Comparison of ENCODE assay signal across 9 cellular contexts in genomic region chr2:240569523-240569997, GRCh38. TPM values are rescaled to one million over a fixed set of nuclear protein-coding genes. Genes with fewer than 3 reads are reported as not detected.
A peak's percentile ranks its signal among the peaks of the same experiment; 100 is the strongest.
DNase-seq lines count a peak whose midpoint lies in the region; ATAC-seq lines count a peak whose summit lies in the region.
"Had no signal": no experiment of that assay in that cellular context is flagged by ENCODE, and none has a peak within 500 bp of the region (broad histone marks: within the 10 kb centered on the region; RNA-seq: fewer than 3 reads in every experiment).

No MANE protein-coding gene starts in this region.

- intact Hi-C loops in cardiac septum (cut with DNase I) (loop anchor here (10.0 kb wide), 1 partner anchor 335 kb away; no protein-coding TSS in a partner anchor), Right ventricle myocardium superior (cut with DNase I) (no loop called here)

- peaks cover 53% of the 10 kb centered on the region for H3K4me1 ChIP-seq in mucosa of stomach (ENCODE audit: control insufficient read depth, insufficient read depth, low read length)

- ATAC-seq in Right ventricle myocardium superior (ENCODE audit: poor library complexity), result no peak
- ATAC-seq in HG03439 (IDR thresholded peaks at IDR 0.05; ENCODE audit: unreplicated experiment), result no peak

- peaks cover 3% of the 10 kb centered on the region for H3K36me3 ChIP-seq in mucosa of stomach (ENCODE audit: control insufficient read depth, insufficient read depth, low read length)

- peak overlapping the region; percentile 78 for H3K9ac ChIP-seq in mucosa of stomach (ENCODE audit: low read length)

- DNase-seq in cardiac septum (ENCODE audit: low spot score) (peak; percentile 49), Right ventricle myocardium superior (no peak), caudate nucleus (lab: John Stamatoyannopoulos, UW) (peak in 1 of 61 donors; percentile 12), DMS114 treated with DMSO at 0.1 percent for 48 hours (lab: John Stamatoyannopoulos, UW; ENCODE audit: unreplicated experiment) (no peak), islet precursor cell (no peak)
- no peak for DNase-seq in stimulated activated CD4-positive, alpha-beta T cell treated with anti-CD3 and anti-CD28 coated beads, Interleukin-12 subunit alpha, Interleukin-12 subunit beta, amount 100 ng/mL, for 4 hours
- DNase-seq: NCI-H2081 treated with DMSO at 0.1 percent for 48 hours had no signal

- no peaks in the 10 kb centered on the region for H3K27me3 ChIP-seq in mucosa of stomach (ENCODE audit: control insufficient read depth, insufficient read depth, low read length)

- H3K27ac ChIP-seq in caudate nucleus (ENCODE audit: low read depth, low read length), result peak overlapping the region; percentile 67

- peak overlapping the region; percentile 87 for H3K4me3 ChIP-seq in mucosa of stomach (ENCODE audit: low read length)

- H3K9me3 ChIP-seq in mucosa of stomach (ENCODE audit: control insufficient read depth, low read length), result no peaks in the 10 kb centered on the region

RNA-seq across cellular contexts. Expression of gene RNPEPL1, which starts 1.3 kb away (rescaled TPM):
- total RNA-seq in cardiac septum (73.8 TPM), Right ventricle myocardium superior (89.5 TPM)

RNA-seq across cellular contexts. Expression of gene DUSP28, which starts 9.4 kb away (rescaled TPM):
- 9.7 TPM for total RNA-seq in cardiac septum
- 11.5 TPM for total RNA-seq in Right ventricle myocardium superior

RNA-seq across cellular contexts. Expression of gene ANKMY1, which starts 11.8 kb away (rescaled TPM):
- total RNA-seq in cardiac septum, result 8.2 TPM
- total RNA-seq in Right ventricle myocardium superior, result 5.6 TPM

RNA-seq across cellular contexts. Expression of gene CAPN10, which starts 17.0 kb away (rescaled TPM):
- total RNA-seq in cardiac septum (24.3 TPM), Right ventricle myocardium superior (49.7 TPM)

RNA-seq across cellular contexts. Expression of gene GPR35, which starts 55.7 kb away (rescaled TPM):
- total RNA-seq in cardiac septum (1.5 TPM), Right ventricle myocardium superior (2.0 TPM)
